Comparison of ENCODE assay signal across 21 cellular contexts in the genomic region with DNA sequence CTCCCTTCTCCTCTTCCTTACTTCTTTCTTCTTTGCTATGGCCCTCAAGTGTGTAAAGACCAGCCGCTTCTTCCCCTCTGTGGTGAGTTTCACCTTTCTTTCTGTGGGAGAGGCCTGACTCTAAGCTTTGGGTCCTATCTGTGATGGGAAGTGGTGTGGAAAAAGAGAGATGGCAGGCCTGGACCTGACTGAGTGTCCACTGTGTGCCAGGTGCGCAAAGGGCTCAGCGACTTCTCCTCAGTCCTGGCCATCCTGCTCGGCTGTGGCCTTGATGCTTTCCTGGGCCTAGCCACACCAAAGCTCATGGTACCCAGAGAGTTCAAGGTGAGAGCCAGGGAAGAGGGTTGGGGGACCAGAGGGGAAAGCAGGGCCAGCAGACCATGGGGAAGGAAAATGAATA. TPM values are rescaled to one million over a fixed set of nuclear protein-coding genes. Genes with fewer than 3 reads are reported as not detected.
A peak's percentile ranks its signal among the peaks of the same experiment; 100 is the strongest.
DNase-seq lines count a peak whose midpoint lies in the region; ATAC-seq and TF ChIP-seq lines count a peak whose summit lies in the region.
"Had no signal": no experiment of that assay in that cellular context is flagged by ENCODE, and none has a peak within 500 bp of the region (broad histone marks: within the 10 kb centered on the region; RNA-seq: fewer than 3 reads in every experiment).

No MANE protein-coding gene starts in this region.

- H3F3A ChIP-seq in PC-3 (ENCODE audit: low read length, unreplicated experiment) = no peaks in the 10 kb centered on the region

- H3K9me3 ChIP-seq in PC-3 (ENCODE audit: low read length) (no peaks in the 10 kb centered on the region), mucosa of rectum (ENCODE audit: control insufficient read depth in 2 of 2, low read length in 2 of 2) (no peaks in the 10 kb centered on the region), sigmoid colon (no peaks in the 10 kb centered on the region)
- H3K9me3 ChIP-seq: BLaER1 had no signal

- no peaks in the 10 kb centered on the region for H3K79me2 ChIP-seq in PC-3 (ENCODE audit: low read length)

- DNase-seq in PC-3 (no peak), sigmoid colon (peak; percentile 40), pons (ENCODE audit: low spot score) (no peak)
- no peak for DNase-seq in activated T-cell treated with anti-CD3 and anti-CD28 coated beads, Interleukin-2, amount 50 U/mL, for 1 hour
- DNase-seq: 8988T; Calu3; CD8-positive, alpha-beta T cell; DMS79 treated with DMSO at 0.1 percent for 48 hours; GF-D8; GM23248; HFFc6 had no signal

- H3K4me1 ChIP-seq in PC-3 (ENCODE audit: insufficient read depth, low read length) = peaks cover 11% of the 10 kb centered on the region
- H3K4me1 ChIP-seq in mucosa of rectum (ENCODE audit: control insufficient read depth in 2 of 2, insufficient read depth in 2 of 2, low read length in 2 of 2) = peaks cover 11 to 32% of the 10 kb centered on the region in 2 donors
- peaks cover 0 to 6% (median 5%) of the 10 kb centered on the region in 4 donors for H3K4me1 ChIP-seq in sigmoid colon

- H3K4me2 ChIP-seq in PC-3 (ENCODE audit: low read length) = 0 out of 2 replicates have a peak overlapping the region, but pooled peaks have one; percentile 10
- H3K4me2 ChIP-seq: BLaER1 had no signal

- no peak for TF ChIP-seq POLR2A in sigmoid colon (IDR thresholded peaks at IDR 0.05)

- H3K9me2 ChIP-seq in PC-3 (replicated peaks; ENCODE audit: low read length) = no peaks in the 10 kb centered on the region

- no TSS peak for BruUV-seq in PC-3 (replicated peaks; lab: Mats Ljungman, UMichigan)

- ATAC-seq in PC-3 = no peak
- ATAC-seq in GM18870 (IDR thresholded peaks at IDR 0.05; ENCODE audit: unreplicated experiment) = no peak
- ATAC-seq: CD8-positive, alpha-beta T cell; HCT116; HepG2 had no signal

- H3K9ac ChIP-seq in PC-3 (ENCODE audit: low read length) (no peak overlapping the region), mucosa of rectum (ENCODE audit: low read depth in 1 of 2, low read length in 2 of 2) (no peak overlapping the region)
- H3K9ac ChIP-seq: BLaER1, GM23248 had no signal

- POLR2A ChIA-PET in PC-3 (lab: Charles Lee; ENCODE audit: unreplicated experiment) = no interaction called here

- TF ChIP-seq CTCF in C4-2B (conservative IDR thresholded peaks at IDR 0.05) (no peak), PC-3 (conservative IDR thresholded peaks at IDR 0.05; ENCODE audit: low read depth, low read length) (no peak), sigmoid colon (IDR thresholded peaks at IDR 0.05) (no peak)

- peak overlapping the region; percentile 3; the same call in 1 of the 2 replicates for H3K27ac ChIP-seq in C4-2B
- no peak overlapping the region for H3K27ac ChIP-seq in PC-3 (ENCODE audit: low read length)
- H3K27ac ChIP-seq in mucosa of rectum (ENCODE audit: low read depth in 2 of 2, low read length in 2 of 2) = peak overlapping the region; percentile 16 to 29
- no peak overlapping the region for H3K27ac ChIP-seq in sigmoid colon
- H3K27ac ChIP-seq: BLaER1, GM23248 had no signal

- no peak overlapping the region for H2AFZ ChIP-seq in PC-3 (ENCODE audit: low read length)
- H2AFZ ChIP-seq: GM23248 had no signal

- WGBS in sigmoid colon, 2 donors = 97% methylated on average over 4 of the region's 4 CpGs

- TF ChIP-seq EP300 in sigmoid colon (IDR thresholded peaks at IDR 0.05) = no peak

- no peak overlapping the region for H3K4me3 ChIP-seq in PC-3 (ENCODE audit: low read length)
- no peak overlapping the region for H3K4me3 ChIP-seq in mucosa of rectum (ENCODE audit: low read length in 2 of 2)
- no peak overlapping the region for H3K4me3 ChIP-seq in sigmoid colon
- H3K4me3 ChIP-seq: BLaER1, GM23248 had no signal

- H3K27me3 ChIP-seq in PC-3 (ENCODE audit: low read length) (no peaks in the 10 kb centered on the region), mucosa of rectum (ENCODE audit: control insufficient read depth in 2 of 2, insufficient read depth in 2 of 2, low read length in 2 of 2) (no peaks in the 10 kb centered on the region), sigmoid colon (no peaks in the 10 kb centered on the region)
- H3K27me3 ChIP-seq: BLaER1 had no signal

- H4K20me1 ChIP-seq in PC-3 (ENCODE audit: low read length) = no peaks in the 10 kb centered on the region
- H4K20me1 ChIP-seq: BLaER1 had no signal

- intact Hi-C loops in PC-3 (cut with micrococcal nuclease) (no loop called here), sigmoid colon (cut with DNase I) (no loop called here)

- CTCF ChIA-PET in PC-3 (lab: Charles Lee) = no interaction called here

- H3K36me3 ChIP-seq in PC-3 (ENCODE audit: low read depth, low read length) (no peaks in the 10 kb centered on the region), mucosa of rectum (ENCODE audit: control insufficient read depth in 2 of 2, insufficient read depth in 2 of 2, low read length in 2 of 2) (no peaks in the 10 kb centered on the region), sigmoid colon (no peaks in the 10 kb centered on the region)
- H3K36me3 ChIP-seq: BLaER1 had no signal

RNA-seq across cellular contexts. Expression of a gene that starts 5.9 kb away (rescaled TPM):
- 0.29 TPM in 1 of 2 replicates, not detected in the other for total RNA-seq in PC-3 (2014; rRNA removed)
- not detected for total RNA-seq in sigmoid colon
- under 1 TPM in 1 of 3 donors, not detected in 2; 0.25 TPM for polyA plus RNA-seq in sigmoid colon
- total RNA-seq: A673; Calu3; CD8-positive, alpha-beta T cell; GM23248; H4; HepG2; HFFc6 had no signal
- polyA plus RNA-seq: AG04450, GM23248, HepG2, IgD-negative memory B cell had no signal

RNA-seq across cellular contexts. Expression of a gene that starts 19.5 kb away (rescaled TPM):
- total RNA-seq in PC-3 (2014; rRNA removed) = 82.6 and 85.9 TPM in 2 replicates
- total RNA-seq in sigmoid colon = 10 to 100 TPM in 2 of 4 donors, 1 to 10 TPM in 2; 4.7 to 17.6 (median 10.4) TPM
- polyA plus RNA-seq in sigmoid colon = 10 to 100 TPM in 2 of 3 donors, 1 to 10 TPM in 1; 5.4 to 15.0 (median 11.6) TPM

RNA-seq across cellular contexts. Expression of a gene that starts 35.7 kb away (rescaled TPM):
- total RNA-seq in PC-3 (2014; rRNA removed) = 64.6 and 81.1 TPM in 2 replicates
- total RNA-seq in sigmoid colon = 100 to 1,000 TPM in 3 of 4 donors, 10 to 100 TPM in 1; 93.5 to 109 (median 106) TPM
- 10 to 100 TPM; 25.8 to 65.3 (median 26.6) TPM for polyA plus RNA-seq in sigmoid colon

Comparison
In these comparisons a context has a peak if more than half of its experiments do, and no peak if none do; other contexts are left out.
1. H3K27ac ChIP-seq: peak in C4-2B (single experiment) and mucosa of rectum (2 of 2); none in PC-3 (single experiment) and sigmoid colon (0 of 4).